ENCODE assay signal across 12 cellular contexts in the genomic region with DNA sequence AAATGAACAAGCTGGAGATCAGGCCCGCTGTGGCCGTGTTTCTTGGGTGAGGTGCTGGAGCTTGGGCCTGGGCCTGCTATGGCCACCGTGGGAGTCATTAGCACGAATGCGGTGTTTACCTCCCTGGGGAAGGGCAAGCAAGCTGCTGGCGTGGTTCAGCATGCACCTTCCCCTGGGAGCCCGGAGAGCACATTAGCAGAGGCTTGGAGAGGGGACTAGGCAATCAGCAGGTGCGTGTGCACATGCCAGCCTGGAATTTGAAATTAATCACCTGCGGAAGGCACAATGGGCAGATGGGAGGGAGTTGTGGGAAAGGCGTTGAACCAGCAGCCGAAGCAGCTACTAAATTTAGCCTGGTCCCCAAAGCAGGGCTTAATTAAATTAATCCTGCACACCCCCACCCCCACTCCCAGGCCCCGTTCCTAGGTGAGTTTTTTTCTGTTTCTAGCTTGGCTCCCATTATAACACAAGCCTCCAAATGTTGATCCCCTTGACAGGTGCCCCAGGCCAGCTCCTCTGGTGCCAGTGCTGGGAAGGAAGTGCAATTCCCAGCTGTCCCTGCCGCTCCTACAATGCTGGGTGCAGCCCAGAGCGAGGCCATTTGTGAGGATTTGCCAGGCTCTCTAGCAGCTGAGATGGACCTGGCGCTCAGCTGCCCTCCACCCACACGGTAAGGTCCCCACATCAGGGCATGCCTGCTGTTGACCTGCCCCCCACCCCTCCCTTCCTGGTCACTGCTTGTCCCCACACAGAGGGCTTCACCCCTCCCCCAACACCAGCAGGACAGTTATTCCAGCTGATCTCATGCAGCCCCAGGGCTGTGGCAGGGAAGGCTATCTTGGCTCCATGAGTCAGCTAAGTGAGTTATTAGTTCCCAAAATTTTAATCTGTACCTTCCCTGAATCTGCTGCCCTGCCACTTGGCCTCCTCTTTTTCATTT.
DNase-seq lines count a peak whose midpoint lies in the region; ATAC-seq and TF ChIP-seq lines count a peak whose summit lies in the region.
"Had no signal": no experiment of that assay in that cellular context is flagged by ENCODE, and none has a peak within 500 bp of the region (broad histone marks: within the 10 kb centered on the region; RNA-seq: fewer than 3 reads in every experiment).

No MANE protein-coding gene starts in this region.

- peak; percentile 90 for DNase-seq in DMS79 (lab: John Stamatoyannopoulos, UW)
- peak; percentile 94 for DNase-seq in NCI-H1436 treated with DMSO at 0.1 percent for 48 hours (lab: John Stamatoyannopoulos, UW)
- DNase-seq in RPMI7951 (ENCODE audit: low read depth) = peak; percentile 62
- DNase-seq in lung (ENCODE audit: low spot score) = peak; percentile 27
- no peak for DNase-seq in NOMO-1 treated with DMSO at 0.1 percent for 48 hours (lab: John Stamatoyannopoulos, UW; ENCODE audit: unreplicated experiment)
- DNase-seq in NK-92 treated with Interleukin-12 subunit alpha and Interleukin-12 subunit beta, amount 100 ng/mL, for 24 hours (lab: John Stamatoyannopoulos, UW) = no peak
- DNase-seq: activated CD4-positive, alpha-beta T cell treated with anti-CD3 and anti-CD28 coated beads, Interleukin-2, amount 10 ng/mL, durations not matched to agents 24 days and 14 days; sigmoid colon had no signal

- H3K36me3 ChIP-seq in lung (ENCODE audit: control insufficient read depth in 2 of 2, insufficient read depth in 2 of 2, low read length in 2 of 2) = no peaks in the 10 kb centered on the region
- H3K36me3 ChIP-seq: HAP-1, sigmoid colon had no signal

- 89 to 91% methylated on average over 16 of the region's 16 CpGs for WGBS in lung, 2 donors

- H3K4me3 ChIP-seq in lung = no peak overlapping the region
- H3K4me3 ChIP-seq: HAP-1, sigmoid colon had no signal

- TF ChIP-seq CTCF in lung (IDR thresholded peaks at IDR 0.05; ENCODE audit: control extremely low read depth, extremely low read depth) = no peak

- no peak for TF ChIP-seq POLR2A in GM18505 (IDR thresholded peaks at IDR 0.05; ENCODE audit: borderline replicate concordance, extremely low read depth, insufficient read depth, insufficient read length)

- no peaks in the 10 kb centered on the region for H3K27me3 ChIP-seq in lung (ENCODE audit: control insufficient read depth, insufficient read depth)
- H3K27me3 ChIP-seq: sigmoid colon had no signal

- ATAC-seq in lung (ENCODE audit: insufficient read depth, low FRiP score) (no peak), GM18505 (IDR thresholded peaks at IDR 0.05; ENCODE audit: unreplicated experiment) (no peak), HG03097 (IDR thresholded peaks at IDR 0.05; ENCODE audit: low FRiP score, unreplicated experiment) (no peak)
- ATAC-seq: CD8-positive, alpha-beta T cell had no signal

- no peaks in the 10 kb centered on the region for H3K9me3 ChIP-seq in lung (ENCODE audit: control insufficient read depth in 2 of 2, insufficient read depth in 1 of 2, low read length in 1 of 2)
- H3K9me3 ChIP-seq: HAP-1, sigmoid colon had no signal

- H3K27ac ChIP-seq in lung (ENCODE audit: low read depth in 1 of 2, low read length in 1 of 2) = no peak overlapping the region

- H3K4me1 ChIP-seq in lung (ENCODE audit: control insufficient read depth in 2 of 2, insufficient read depth in 2 of 2, low read length in 2 of 2) = no peaks in the 10 kb centered on the region
- H3K4me1 ChIP-seq: HAP-1, sigmoid colon had no signal

Comparison
In these comparisons a context has a peak if more than half of its experiments do, and no peak if none do; other contexts are left out.
1. DNase-seq: peak in DMS79 (single experiment), NCI-H1436 treated with DMSO at 0.1 percent for 48 hours (single experiment), RPMI7951 (single experiment) and lung (single experiment); none in NOMO-1 treated with DMSO at 0.1 percent for 48 hours (single experiment) and NK-92 treated with Interleukin-12 subunit alpha and Interleukin-12 subunit beta, amount 100 ng/mL, for 24 hours (single experiment).